10 cellular contexts compared by ENCODE assay signal in the genomic region with DNA sequence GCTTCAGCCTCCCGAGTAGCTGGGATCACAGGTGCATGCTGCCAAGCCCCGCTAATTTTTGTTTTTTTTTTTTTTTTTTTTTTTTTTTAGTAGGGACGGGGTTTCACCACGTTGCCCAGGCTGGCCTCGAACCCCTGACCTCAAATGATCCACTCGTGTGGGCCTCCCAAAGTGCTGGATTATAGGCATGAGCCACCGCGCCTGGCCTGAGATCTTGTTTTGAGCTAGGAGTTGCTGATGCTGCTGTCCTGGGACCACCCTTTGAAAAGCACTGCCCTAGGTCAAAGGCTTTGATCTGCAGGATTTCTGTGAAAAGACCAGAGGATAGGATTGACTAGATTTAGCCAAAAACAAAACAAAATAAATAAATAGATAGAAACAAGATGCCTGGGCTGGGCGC. TPM values are rescaled to one million over a fixed set of nuclear protein-coding genes. Genes with fewer than 3 reads are reported as not detected.
DNase-seq lines count a peak whose midpoint lies in the region; ATAC-seq and TF ChIP-seq lines count a peak whose summit lies in the region.
"Had no signal": no experiment of that assay in that cellular context is flagged by ENCODE, and none has a peak within 500 bp of the region (broad histone marks: within the 10 kb centered on the region; RNA-seq: fewer than 3 reads in every experiment).

No MANE protein-coding gene starts in this region.

- no peak overlapping the region for H3K27ac Mint-ChIP-seq in natural killer cell

- peak overlapping the region; percentile 95 for H3K4me2 ChIP-seq in DOHH2 (ENCODE audit: low read length)

- ATAC-seq in natural killer cell: no peak

- TF ChIP-seq CTCF in 22Rv1 (IDR thresholded peaks at IDR 0.05) (no peak), DOHH2 (IDR thresholded peaks at IDR 0.05; ENCODE audit: low read depth, low read length, poor library complexity, severe bottlenecking) (no peak), VCaP (conservative IDR thresholded peaks at IDR 0.05) (no peak), natural killer cell (IDR thresholded peaks at IDR 0.05) (no peak)

- peaks cover 10 to 13% of the 10 kb centered on the region in 2 donors for H3K27me3 Mint-ChIP-seq in natural killer cell (ENCODE audit: low read depth in 2 of 2)

- H3K36me3 ChIP-seq in DOHH2 (ENCODE audit: control insufficient read depth, low read length): no peaks in the 10 kb centered on the region

- no peaks in the 10 kb centered on the region for H3K9me2 ChIP-seq in DOHH2 (replicated peaks; ENCODE audit: control insufficient read depth, low read length)

- peak overlapping the region; percentile 89 for H3K4me3 ChIP-seq in DOHH2 (ENCODE audit: low read length)

- no peaks in the 10 kb centered on the region for H3K9me3 Mint-ChIP-seq in natural killer cell
- H3K9me3 Mint-ChIP-seq: HFFc6; T-helper 2 cell treated with Interferon-gamma antibody and Interleukin-4, amounts not matched to agents 5 μg/mL and 100 μg/mL, for 36 hours had no signal

- H3K27me3 ChIP-seq in DOHH2 (ENCODE audit: control insufficient read depth, low read length): peaks cover 11% of the 10 kb centered on the region

- peak overlapping the region; percentile 29; the same call in 1 of the 2 replicates for H3K27ac ChIP-seq in 22Rv1
- no peak overlapping the region for H3K27ac ChIP-seq in DOHH2 (ENCODE audit: low read depth, low read length)
- H3K27ac ChIP-seq in VCaP: peak overlapping the region; percentile 53; the same call in 1 of the 2 replicates

- H3K79me2 ChIP-seq in DOHH2 (ENCODE audit: control insufficient read depth, low read length): peaks cover 7% of the 10 kb centered on the region

- DNase-seq in natural killer cell (no peak), NCI-H2081 (lab: John Stamatoyannopoulos, UW) (no peak), OCI-M2 (lab: John Stamatoyannopoulos, UW; ENCODE audit: unreplicated experiment) (no peak), NCI-H345 treated with DMSO at 0.1 percent for 48 hours (lab: John Stamatoyannopoulos, UW; ENCODE audit: unreplicated experiment) (no peak), A172 (ENCODE audit: low spot score) (no peak)

- intact Hi-C loops in natural killer cell (cut with micrococcal nuclease): no loop called here

- no peaks in the 10 kb centered on the region for H3K36me3 Mint-ChIP-seq in natural killer cell

- no peaks in the 10 kb centered on the region for H3F3A ChIP-seq in DOHH2 (ENCODE audit: control insufficient read depth, insufficient read depth)

- H4K20me1 ChIP-seq in DOHH2 (ENCODE audit: control insufficient read depth, insufficient read depth, low read depth, low read length): no peaks in the 10 kb centered on the region

- peak overlapping the region; percentile 9 for H3K4me3 Mint-ChIP-seq in natural killer cell

- no peaks in the 10 kb centered on the region for H3K9me3 ChIP-seq in DOHH2 (ENCODE audit: control insufficient read depth, insufficient read depth, low read length)

- peaks cover 12% of the 10 kb centered on the region for H3K4me1 ChIP-seq in DOHH2 (ENCODE audit: control insufficient read depth, low read length)

- H3K4me1 Mint-ChIP-seq in natural killer cell: peaks cover 32 to 56% of the 10 kb centered on the region in 2 donors

RNA-seq across cellular contexts. Expression of a gene that starts 0.8 kb away (rescaled TPM):
- 10 to 100 TPM; 32.6 to 44.9 (median 39.4) TPM for total RNA-seq in natural killer cell
- total RNA-seq in A172 (2014; rRNA removed; shearing (Covaris generic)): 56.2 and 59.2 TPM in 2 replicates
